ENCODE assay signal across 8 cellular contexts in genomic region chr16:85220125-85220839, GRCh38.
A peak's percentile ranks its signal among the peaks of the same experiment; 100 is the strongest.
DNase-seq lines count a peak whose midpoint lies in the region; ATAC-seq and TF ChIP-seq lines count a peak whose summit lies in the region.

No MANE protein-coding gene starts in this region.

- H3K36me3 ChIP-seq in HEK293 (ENCODE audit: control insufficient read depth in 2 of 2, insufficient read depth in 1 of 2, low read length in 2 of 2) (no peaks in the 10 kb centered on the region), SJCRH30 (peaks cover 7% of the 10 kb centered on the region; the same call in 1 of the 2 replicates)

- POLR2A ChIA-PET in HEK293 (lab: Yijun Ruan, JAX) = no interaction called here

- peak overlapping the region; percentile 81 for H3K27ac ChIP-seq in HEK293 (ENCODE audit: extremely low read depth, low read depth, low read length)
- H3K27ac ChIP-seq in SJCRH30 = peak overlapping the region; percentile 83
- H3K27ac ChIP-seq in foreskin keratinocyte = peak overlapping the region; percentile 70

- H3K9me3 ChIP-seq in HEK293 (ENCODE audit: control insufficient read depth, insufficient read depth, low read depth, low read length) = no peaks in the 10 kb centered on the region
- no peaks in the 10 kb centered on the region for H3K9me3 ChIP-seq in SJCRH30 (replicated peaks)

- TF ChIP-seq CTCF in HEK293 (tag by site-specific recombination; IDR thresholded peaks at IDR 0.05) = no peak
- peak; percentile 22 for TF ChIP-seq CTCF in foreskin keratinocyte (conservative IDR thresholded peaks at IDR 0.05)

- H3K4me1 ChIP-seq in HEK293 (ENCODE audit: control insufficient read depth, insufficient read depth, low read length) = peaks cover 14% of the 10 kb centered on the region
- peaks cover 26% of the 10 kb centered on the region for H3K4me1 ChIP-seq in SJCRH30
- H3K4me1 ChIP-seq in foreskin keratinocyte = no peaks in the 10 kb centered on the region

- H3K27me3 ChIP-seq in SJCRH30 (no peaks in the 10 kb centered on the region), foreskin keratinocyte (no peaks in the 10 kb centered on the region)

- DNase-seq in SJCRH30 (peak; percentile 91), foreskin keratinocyte (peak; percentile 38 to 67), pons (ENCODE audit: low spot score) (peak; percentile 58), putamen (ENCODE audit: low spot score) (no peak)
- DNase-seq in activated CD4-positive, alpha-beta T cell treated with anti-CD3 and anti-CD28 coated beads, Interleukin-2, amount 50 U/mL, for 4 hours = no peak
- DNase-seq in activated CD4-positive, alpha-beta T cell treated with anti-CD3 and anti-CD28 coated beads for 1 hour = no peak

- CTCF ChIA-PET in HEK293 (lab: Yijun Ruan, JAX) = interaction anchor here (0.8 to 1.0 kb wide), 2 partner anchors 33 to 105 kb away, joined by 3 to 4 read pairs; no protein-coding TSS in a partner anchor

- H3K4me3 ChIP-seq in HEK293 (ENCODE audit: low read depth, low read length) (no peak overlapping the region), SJCRH30 (peak overlapping the region; percentile 33)

- ATAC-seq in foreskin keratinocyte (peak; percentile 74), GM18907 (IDR thresholded peaks at IDR 0.05; ENCODE audit: unreplicated experiment) (no peak)

TF ChIP-seq in HEK293, 187 proteins besides CTCF, POLR2A, EP300 and RAD21 (continues in another document):
- TF ChIP-seq ZNF433 (tag by site-specific recombination; IDR thresholded peaks at IDR 0.05; ENCODE audit: low read depth) (no peak), HIC1 (tag by site-specific recombination; IDR thresholded peaks at IDR 0.05) (0 out of 2 replicates have a peak, but pooled peaks have one; percentile 24), PRDM10 (tag by site-specific recombination; IDR thresholded peaks at IDR 0.05) (peak; percentile 66), ZBTB21 (tag by site-specific recombination; IDR thresholded peaks at IDR 0.05) (no peak), ZFHX2 (tag by site-specific recombination; conservative IDR thresholded peaks at IDR 0.05) (peak; percentile 48), AEBP2 (tag by site-specific recombination; IDR thresholded peaks at IDR 0.05; ENCODE audit: borderline replicate concordance) (no peak), ZNF138 (tag by site-specific recombination; IDR thresholded peaks at IDR 0.05; ENCODE audit: borderline replicate concordance) (no peak), IKZF3 (tag by site-specific recombination; IDR thresholded peaks at IDR 0.05) (0 out of 2 replicates have a peak, but pooled peaks have one; percentile 57), ZBTB17 (tag by site-specific recombination; IDR thresholded peaks at IDR 0.05) (peak; percentile 34; the same call in 1 of the 2 replicates), GLIS1 (tag by site-specific recombination; IDR thresholded peaks at IDR 0.05) (peak; percentile 51; the same call in 1 of the 2 replicates), ZNF473 (tag by site-specific recombination; IDR thresholded peaks at IDR 0.05) (no peak), ZNF398 (tag by site-specific recombination; IDR thresholded peaks at IDR 0.05) (peak; percentile 87), ZBTB48 (tag by site-specific recombination; IDR thresholded peaks at IDR 0.05) (no peak), ZNF121 (tag by site-specific recombination; IDR thresholded peaks at IDR 0.05) (peak; percentile 89), ZNF221 (tag by site-specific recombination; IDR thresholded peaks at IDR 0.05; ENCODE audit: borderline replicate concordance) (no peak), KLF1 (tag by site-specific recombination; IDR thresholded peaks at IDR 0.05) (peak; percentile 48; the same call in 1 of the 2 replicates), HOXA7 (CRISPR knock-in tag; IDR thresholded peaks at IDR 0.05; ENCODE audit: borderline replicate concordance) (no peak), EGR2 (tag by site-specific recombination; IDR thresholded peaks at IDR 0.05; ENCODE audit: low read depth) (peak; percentile 52), ZNF621 (tag by site-specific recombination; IDR thresholded peaks at IDR 0.05) (no peak), ZNF404 (tag by site-specific recombination; IDR thresholded peaks at IDR 0.05) (no peak), ZNF785 (tag by site-specific recombination; IDR thresholded peaks at IDR 0.05) (no peak), SP2 (tag by site-specific recombination; IDR thresholded peaks at IDR 0.05) (0 out of 2 replicates have a peak, but pooled peaks have one; percentile 16), PRDM1 (tag by site-specific recombination; IDR thresholded peaks at IDR 0.05) (peak; percentile 95), ZNF660 (tag by site-specific recombination; IDR thresholded peaks at IDR 0.05) (peak; percentile 65), ZBTB20 (tag by site-specific recombination; IDR thresholded peaks at IDR 0.05) (peak; percentile 62; the same call in 1 of the 2 replicates), KLF10 (tag by site-specific recombination; IDR thresholded peaks at IDR 0.05) (no peak)

Comparison
In these comparisons a context has a peak if more than half of its experiments do, and no peak if none do; other contexts are left out.
1. DNase-seq: peak in SJCRH30 (2 of 2), foreskin keratinocyte (2 of 2) and pons (single experiment); none in activated CD4-positive, alpha-beta T cell treated with anti-CD3 and anti-CD28 coated beads, Interleukin-2, amount 50 U/mL, for 4 hours (0 of 2), activated CD4-positive, alpha-beta T cell treated with anti-CD3 and anti-CD28 coated beads for 1 hour (single experiment) and putamen (single experiment).
2. Peak in every context shown above with its lines, with median percentiles within 50 percentile points of each other: H3K27ac ChIP-seq.